ENCODE assay signal across 13 cellular contexts in the genomic region with DNA sequence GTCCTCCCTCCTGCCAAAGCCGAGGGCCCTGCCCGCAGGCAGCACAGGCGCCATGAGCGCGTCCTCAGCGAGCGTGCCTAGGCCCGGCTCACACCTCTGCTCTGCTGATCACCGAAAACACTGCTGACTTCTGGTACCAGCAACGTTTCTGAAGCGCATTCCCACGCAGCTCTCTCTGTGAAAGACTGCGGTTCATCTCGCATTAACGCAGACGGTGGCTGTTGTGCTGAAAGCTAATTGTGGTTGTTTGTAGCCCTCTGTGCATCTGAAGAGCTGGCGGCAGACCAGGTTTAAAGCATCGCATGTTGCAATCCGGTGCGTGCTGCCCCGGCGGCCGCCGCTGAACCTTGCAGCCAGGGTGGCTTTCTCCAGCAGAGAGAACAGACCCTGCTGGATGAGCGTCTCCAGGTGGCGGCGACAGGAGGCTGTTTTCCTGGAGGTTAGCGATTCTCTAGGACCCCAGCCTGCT. TPM values are rescaled to one million over a fixed set of nuclear protein-coding genes. Genes with fewer than 3 reads are reported as not detected.
A peak's percentile ranks its signal among the peaks of the same experiment; 100 is the strongest.
DNase-seq lines count a peak whose midpoint lies in the region; ATAC-seq, FAIRE-seq and TF ChIP-seq lines count a peak whose summit lies in the region.
"Had no signal": no experiment of that assay in that cellular context is flagged by ENCODE, and none has a peak within 500 bp of the region (broad histone marks: within the 10 kb centered on the region; RNA-seq: fewer than 3 reads in every experiment).

No MANE protein-coding gene starts in this region.

- H2AFZ ChIP-seq in HepG2 (ENCODE audit: low read length), result no peak overlapping the region
- H2AFZ ChIP-seq: neural progenitor cell had no signal

- no peak overlapping the region for H3K27ac Mint-ChIP-seq in chondrocyte (ENCODE audit: unreplicated experiment)
- H3K27ac Mint-ChIP-seq: neural progenitor cell; stimulated activated naive CD8-positive, alpha-beta T cell treated with anti-CD3 and anti-CD28 coated beads, Interleukin-15, Interleukin-2, amounts not matched to agents 100 ng/mL and 50 ng/mL, for 24 hours had no signal

- TF ChIP-seq EP300 in HepG2 (IDR thresholded peaks at IDR 0.05; ENCODE audit: low read depth in 2 of 2, low read length in 2 of 2), result no peak
- no peak for TF ChIP-seq EP300 in HepG2 (CRISPR knock-in tag; IDR thresholded peaks at IDR 0.05; ENCODE audit: borderline replicate concordance)

- POLR2A ChIA-PET in HepG2 (lab: Yijun Ruan, JAX), result no interaction called here

- TF ChIP-seq RAD21 in HepG2 (CRISPR knock-in tag; IDR thresholded peaks at IDR 0.05), result no peak

- H3K9ac ChIP-seq in HepG2 (ENCODE audit: insufficient read depth, low read depth, low read length), result no peak overlapping the region
- H3K9ac ChIP-seq in subcutaneous abdominal adipose tissue (ENCODE audit: low read length in 5 of 5), result peak overlapping the region in 1 of 5 donors; percentile 22
- H3K9ac ChIP-seq: neural progenitor cell had no signal

- DNase-seq in GM04504 (ENCODE audit: low read depth), result peak; percentile 63
- DNase-seq in chondrocyte (ENCODE audit: low spot score), result peak; percentile 59
- DNase-seq in HepG2 (ENCODE audit: low spot score), result no peak
- no peak for DNase-seq in HuH-7 (ENCODE audit: low spot score)
- DNase-seq: Caco-2, MM.1S, NCI-H524 had no signal

- no peak overlapping the region for H3K4me2 ChIP-seq in HepG2 (ENCODE audit: low read depth, low read length)
- H3K4me2 ChIP-seq: neural progenitor cell had no signal

- H3K9me3 Mint-ChIP-seq in chondrocyte (ENCODE audit: low read depth), result no peaks in the 10 kb centered on the region
- H3K9me3 Mint-ChIP-seq: neural progenitor cell; stimulated activated naive CD8-positive, alpha-beta T cell treated with anti-CD3 and anti-CD28 coated beads, Interleukin-15, Interleukin-2, amounts not matched to agents 100 ng/mL and 50 ng/mL, for 24 hours had no signal

- H3K36me3 ChIP-seq in HepG2 (replicated peaks in 1 of 2; ENCODE audit: control insufficient read depth in 1 of 2, insufficient read depth in 2 of 2, low read length in 2 of 2), result peaks cover 19 to 30% of the 10 kb centered on the region in 2 experiments; a peak in 4 of 5 replicates
- peaks cover 0 to 23% (median 18%) of the 10 kb centered on the region in 5 donors for H3K36me3 ChIP-seq in subcutaneous abdominal adipose tissue (ENCODE audit: control insufficient read depth in 5 of 5, insufficient read depth in 5 of 5, low read length in 5 of 5)
- H3K36me3 ChIP-seq: neural progenitor cell had no signal

- TF ChIP-seq CTCF in chondrocyte (IDR thresholded peaks at IDR 0.05), result no peak
- TF ChIP-seq CTCF in HepG2 (CRISPR knock-in tag; IDR thresholded peaks at IDR 0.05), result no peak

- H3K27me3 Mint-ChIP-seq in chondrocyte (ENCODE audit: low read depth), result no peaks in the 10 kb centered on the region
- H3K27me3 Mint-ChIP-seq: stimulated activated naive CD8-positive, alpha-beta T cell treated with anti-CD3 and anti-CD28 coated beads, Interleukin-15, Interleukin-2, amounts not matched to agents 100 ng/mL and 50 ng/mL, for 24 hours had no signal

- H3K27ac ChIP-seq in HepG2 (ENCODE audit: extremely low read length, insufficient read depth, low read length), result no peak overlapping the region
- H3K27ac ChIP-seq in subcutaneous abdominal adipose tissue (ENCODE audit: low read depth, low read length), result peak overlapping the region; percentile 24
- H3K27ac ChIP-seq: neural progenitor cell had no signal

- H4K20me1 ChIP-seq in HepG2 (ENCODE audit: insufficient read depth, low read length), result no peaks in the 10 kb centered on the region

- H3K27me3 ChIP-seq in HepG2 (ENCODE audit: control insufficient read depth in 1 of 2, insufficient read depth in 2 of 2, low read length in 2 of 2) (no peaks in the 10 kb centered on the region), subcutaneous abdominal adipose tissue (ENCODE audit: control insufficient read depth in 5 of 5, insufficient read depth in 4 of 5, low read length in 5 of 5) (no peaks in the 10 kb centered on the region)
- H3K27me3 ChIP-seq: neural progenitor cell had no signal

- H3K4me3 ChIP-seq in HepG2 (replicated peaks in 1 of 3; ENCODE audit: insufficient read depth in 1 of 3, low read depth in 2 of 3, low read length in 3 of 3) (no peak overlapping the region), subcutaneous abdominal adipose tissue (ENCODE audit: low read depth in 1 of 5, low read length in 5 of 5) (peak overlapping the region in 1 of 5 donors; percentile 24)
- H3K4me3 ChIP-seq: neural progenitor cell had no signal

- no peaks in the 10 kb centered on the region for H3K79me2 ChIP-seq in HepG2 (ENCODE audit: insufficient read depth, low read length)

- intact Hi-C loops in HepG2 (cut with micrococcal nuclease; ENCODE audit: unreplicated experiment), result no loop called here

- H3K4me1 ChIP-seq in HepG2 (ENCODE audit: insufficient read depth, low read length) (no peaks in the 10 kb centered on the region; the same call in 1 of the 2 replicates), subcutaneous abdominal adipose tissue (ENCODE audit: control insufficient read depth in 5 of 5, insufficient read depth in 5 of 5, low read length in 5 of 5) (peaks cover 7 to 22% (median 19%) of the 10 kb centered on the region in 5 donors)
- H3K4me1 ChIP-seq: Caco-2 had no signal

- in situ Hi-C loops in HepG2 (cut with HindIII; ENCODE audit: extremely low pct_ligation_motif_present, low pct_unique_long_range_greater_than_20kb), result no loop called here

- no peak for TF ChIP-seq POLR2A in HepG2 (IDR thresholded peaks at IDR 0.05; ENCODE audit: insufficient read depth in 1 of 2, low read depth in 2 of 2, low read length in 2 of 2)

- no peak for ATAC-seq in HepG2
- no peak for ATAC-seq in HG03457 (IDR thresholded peaks at IDR 0.05; ENCODE audit: unreplicated experiment)
- no peak for ATAC-seq in GM19452 (IDR thresholded peaks at IDR 0.05; ENCODE audit: unreplicated experiment)
- no peak for ATAC-seq in GM21717 (IDR thresholded peaks at IDR 0.05; ENCODE audit: unreplicated experiment)

- 97% methylated on average over 24 of the region's 28 CpGs for WGBS in HepG2 (ENCODE audit: low lambda C conversion rate)

- FAIRE-seq in HepG2 (lab: Jason Lieb, UNC), result no peak

- CTCF ChIA-PET in HepG2 (lab: Yijun Ruan, JAX; ENCODE audit: low intra/inter-chr PET ratio, low total read pairs), result no interaction called here

- H3K4me1 Mint-ChIP-seq in chondrocyte (ENCODE audit: low read depth), result peaks cover 30% of the 10 kb centered on the region

- H3K4me3 Mint-ChIP-seq in chondrocyte (ENCODE audit: unreplicated experiment), result no peak overlapping the region
- H3K4me3 Mint-ChIP-seq: neural progenitor cell; stimulated activated naive CD8-positive, alpha-beta T cell treated with anti-CD3 and anti-CD28 coated beads, Interleukin-15, Interleukin-2, amounts not matched to agents 100 ng/mL and 50 ng/mL, for 24 hours had no signal

- H3K9me3 ChIP-seq in HepG2 (ENCODE audit: low read length) (no peaks in the 10 kb centered on the region), subcutaneous abdominal adipose tissue (ENCODE audit: control insufficient read depth in 5 of 5, low read length in 5 of 5) (peaks cover 0 to 6% (median 0%) of the 10 kb centered on the region in 5 donors)
- H3K9me3 ChIP-seq: Caco-2 had no signal

- H3K36me3 Mint-ChIP-seq in chondrocyte (ENCODE audit: low read depth), result peaks cover 11% of the 10 kb centered on the region

- BruUV-seq in HepG2 (replicated peaks; lab: Mats Ljungman, UMichigan), result no TSS peak

TF ChIP-seq in HepG2, 621 proteins besides CTCF, POLR2A, EP300 and RAD21:
- TF ChIP-seq, protein P1, sequence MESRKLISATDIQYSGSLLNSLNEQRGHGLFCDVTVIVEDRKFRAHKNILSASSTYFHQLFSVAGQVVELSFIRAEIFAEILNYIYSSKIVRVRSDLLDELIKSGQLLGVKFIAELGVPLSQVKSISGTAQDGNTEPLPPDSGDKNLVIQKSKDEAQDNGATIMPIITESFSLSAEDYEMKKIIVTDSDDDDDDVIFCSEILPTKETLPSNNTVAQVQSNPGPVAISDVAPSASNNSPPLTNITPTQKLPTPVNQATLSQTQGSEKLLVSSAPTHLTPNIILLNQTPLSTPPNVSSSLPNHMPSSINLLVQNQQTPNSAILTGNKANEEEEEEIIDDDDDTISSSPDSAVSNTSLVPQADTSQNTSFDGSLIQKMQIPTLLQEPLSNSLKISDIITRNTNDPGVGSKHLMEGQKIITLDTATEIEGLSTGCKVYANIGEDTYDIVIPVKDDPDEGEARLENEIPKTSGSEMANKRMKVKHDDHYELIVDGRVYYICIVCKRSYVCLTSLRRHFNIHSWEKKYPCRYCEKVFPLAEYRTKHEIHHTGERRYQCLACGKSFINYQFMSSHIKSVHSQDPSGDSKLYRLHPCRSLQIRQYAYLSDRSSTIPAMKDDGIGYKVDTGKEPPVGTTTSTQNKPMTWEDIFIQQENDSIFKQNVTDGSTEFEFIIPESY (CRISPR knock-in tag; IDR thresholded peaks at IDR 0.05), result peak; percentile 21; the same call in 1 of the 2 replicates
- TF ChIP-seq GTF2F1 (IDR thresholded peaks at IDR 0.05; ENCODE audit: low read length), result no peak
TF ChIP-seq in HepG2: peak in this region for 1.

RNA-seq across cellular contexts. Expression of a gene that starts 49.9 kb away (rescaled TPM):
- total RNA-seq in chondrocyte (27.6 to 33.0 TPM (median 28.4 TPM) in 3 replicates), HepG2 (2016; rRNA removed; fragmentation: Illumina TruSeq; extraction: Trizol) (24.2 and 24.6 TPM in 2 replicates)
- total RNA-seq in HepG2 (2016; cell fraction: cytosol; rRNA removed; fragmentation: Illumina TruSeq; extraction: Trizol; ENCODE audit: low read depth), result 5.9 and 6.6 TPM in 2 replicates
- 24.5 and 25.5 TPM in 2 replicates for total RNA-seq in HepG2 (2016; cell fraction: insoluble cytoplasmic fraction; rRNA removed; fragmentation: Illumina TruSeq; extraction: Trizol)
- 14.7 and 15.5 TPM in 2 replicates for total RNA-seq in HepG2 (2016; cell fraction: membrane; rRNA removed; fragmentation: Illumina TruSeq; extraction: Trizol)
- 12.8 and 13.9 TPM in 2 replicates for total RNA-seq in HepG2 (2016; cell fraction: nucleus; rRNA removed; fragmentation: Illumina TruSeq; extraction: Trizol)
- polyA plus RNA-seq in HepG2 (2011; rRNA removed), result 11.1 and 17.7 TPM in 2 replicates
- 14.2 and 21.6 TPM in 2 replicates for polyA plus RNA-seq in HepG2 (2011; cell fraction: cytosol; rRNA removed)
- 31.7 and 32.3 TPM in 2 replicates for polyA plus RNA-seq in HepG2 (2011; cell fraction: nucleus; rRNA removed)
- 10.1 and 14.6 TPM in 2 replicates for polyA plus RNA-seq in HepG2 (2012)
- polyA plus RNA-seq in HepG2 (2016; cell fraction: cytosol; fragmentation: Illumina TruSeq; extraction: Trizol; ENCODE audit: low read depth), result 8.4 and 9.7 TPM in 2 replicates
- 42.4 and 45.1 TPM in 2 replicates for polyA plus RNA-seq in HepG2 (2016; cell fraction: insoluble cytoplasmic fraction; fragmentation: Illumina TruSeq; extraction: Trizol; ENCODE audit: low read depth)
- 14.8 and 17.6 TPM in 2 replicates for polyA plus RNA-seq in HepG2 (2016; cell fraction: membrane; fragmentation: Illumina TruSeq; extraction: Trizol; ENCODE audit: low read depth)
- 34.7 and 37.8 TPM in 2 replicates for polyA plus RNA-seq in HepG2 (2016; cell fraction: nucleus; fragmentation: Illumina TruSeq; extraction: Trizol; ENCODE audit: insufficient read depth, low read depth)
- 6.7 and 18.8 TPM in 2 replicates for polyA minus RNA-seq in HepG2 (2011; rRNA and poly(A)+ RNA removed; ENCODE audit: low replicate concordance)
- 8.2 and 11.1 TPM in 2 replicates for polyA minus RNA-seq in HepG2 (2011; cell fraction: cytosol; rRNA and poly(A)+ RNA removed)
- 20.0 and 22.4 TPM in 2 replicates for polyA minus RNA-seq in HepG2 (2011; cell fraction: nucleus; rRNA and poly(A)+ RNA removed)

Comparison
In these comparisons a context has a peak if more than half of its experiments do, and no peak if none do; other contexts are left out.
1. DNase-seq: peak in GM04504 (single experiment) and chondrocyte (single experiment); none in HepG2 (single experiment) and HuH-7 (single experiment).